18 cellular contexts compared by ENCODE assay signal in genomic region chr20:24545168-24545567, GRCh38.
DNase-seq lines count a peak whose midpoint lies in the region; ATAC-seq and TF ChIP-seq lines count a peak whose summit lies in the region.
"Had no signal": no experiment of that assay in that cellular context is flagged by ENCODE, and none has a peak within 500 bp of the region (broad histone marks: within the 10 kb centered on the region; RNA-seq: fewer than 3 reads in every experiment).

No MANE protein-coding gene starts in this region.

- no peak overlapping the region for H3K27ac Mint-ChIP-seq in osteocyte (ENCODE audit: unreplicated experiment)
- H3K27ac Mint-ChIP-seq: B cell; CD4-positive, CD25-positive, alpha-beta regulatory T cell; CD8-positive, alpha-beta T cell had no signal

- DNase-seq in Right ventricle myocardium superior, result no peak
- DNase-seq in left ventricle myocardium inferior, result no peak
- no peak for DNase-seq in left ventricle myocardium superior
- DNase-seq in right atrium auricular region (ENCODE audit: low spot score), result no peak
- DNase-seq in osteocyte (ENCODE audit: extremely low spot score, unreplicated experiment), result peak; percentile 73
- no peak for DNase-seq in activated CD4-positive, alpha-beta T cell treated with anti-CD3 and anti-CD28 coated beads, Interleukin-2, amount 50 U/mL, for 4 hours
- DNase-seq: Caco-2; CD4-positive, CD25-positive, alpha-beta regulatory T cell; CD8-positive, alpha-beta T cell; DMS153; DND-41; GM23248; H7; HCEC 1CT had no signal

- H3K4me3 ChIP-seq in left ventricle myocardium inferior (no peak overlapping the region), right atrium auricular region (no peak overlapping the region)
- H3K4me3 ChIP-seq: BLaER1, GM23248 had no signal

- H3K27me3 ChIP-seq in left ventricle myocardium inferior (ENCODE audit: low read depth), result no peaks in the 10 kb centered on the region
- H3K27me3 ChIP-seq in right atrium auricular region, result no peaks in the 10 kb centered on the region
- H3K27me3 ChIP-seq: BLaER1 had no signal

- H3K4me1 ChIP-seq in left ventricle myocardium inferior (peaks cover 6% of the 10 kb centered on the region), right atrium auricular region (no peaks in the 10 kb centered on the region)
- H3K4me1 ChIP-seq: Caco-2 had no signal

- ATAC-seq in Right ventricle myocardium superior (ENCODE audit: poor library complexity) (peak; percentile 62), left ventricle myocardium superior (peak; percentile 89)
- ATAC-seq: CD8-positive, alpha-beta T cell had no signal

- H3K27ac ChIP-seq in left ventricle myocardium inferior (replicated peaks), result no peak overlapping the region
- no peak overlapping the region for H3K27ac ChIP-seq in right atrium auricular region
- H3K27ac ChIP-seq: 22Rv1, C4-2B, GM23248 had no signal

- no peaks in the 10 kb centered on the region for H3K9me3 Mint-ChIP-seq in osteocyte (ENCODE audit: unreplicated experiment)
- H3K9me3 Mint-ChIP-seq: CD8-positive, alpha-beta T cell had no signal

- TF ChIP-seq CTCF in left ventricle myocardium inferior (IDR thresholded peaks at IDR 0.05; ENCODE audit: borderline replicate concordance) (no peak), right atrium auricular region (IDR thresholded peaks at IDR 0.05) (no peak), osteocyte (IDR thresholded peaks at IDR 0.05) (no peak)

- H3K36me3 Mint-ChIP-seq in osteocyte (ENCODE audit: unreplicated experiment), result no peaks in the 10 kb centered on the region
- H3K36me3 Mint-ChIP-seq: CD4-positive, CD25-positive, alpha-beta regulatory T cell; CD8-positive, alpha-beta T cell had no signal

- H3K9me3 ChIP-seq in left ventricle myocardium inferior (replicated peaks) (no peaks in the 10 kb centered on the region), right atrium auricular region (no peaks in the 10 kb centered on the region)

- no peak overlapping the region for H3K4me3 Mint-ChIP-seq in osteocyte (ENCODE audit: unreplicated experiment)
- H3K4me3 Mint-ChIP-seq: B cell; CD4-positive, CD25-positive, alpha-beta regulatory T cell; CD8-positive, alpha-beta T cell had no signal

- H3K36me3 ChIP-seq in left ventricle myocardium inferior, result peaks cover 4% of the 10 kb centered on the region
- no peaks in the 10 kb centered on the region for H3K36me3 ChIP-seq in right atrium auricular region
- H3K36me3 ChIP-seq: BLaER1 had no signal

- no peaks in the 10 kb centered on the region for H3K27me3 Mint-ChIP-seq in osteocyte (ENCODE audit: unreplicated experiment)

- intact Hi-C loops in Right ventricle myocardium superior (cut with DNase I), result no loop called here
- intact Hi-C loops in left ventricle myocardium inferior (cut with micrococcal nuclease), result no loop called here
- intact Hi-C loops in left ventricle myocardium superior (cut with micrococcal nuclease), result no loop called here

- H3K4me1 Mint-ChIP-seq in osteocyte (ENCODE audit: unreplicated experiment), result no peaks in the 10 kb centered on the region
- H3K4me1 Mint-ChIP-seq: CD4-positive, CD25-positive, alpha-beta regulatory T cell had no signal
